8 cellular contexts compared by ENCODE assay signal in the genomic region with DNA sequence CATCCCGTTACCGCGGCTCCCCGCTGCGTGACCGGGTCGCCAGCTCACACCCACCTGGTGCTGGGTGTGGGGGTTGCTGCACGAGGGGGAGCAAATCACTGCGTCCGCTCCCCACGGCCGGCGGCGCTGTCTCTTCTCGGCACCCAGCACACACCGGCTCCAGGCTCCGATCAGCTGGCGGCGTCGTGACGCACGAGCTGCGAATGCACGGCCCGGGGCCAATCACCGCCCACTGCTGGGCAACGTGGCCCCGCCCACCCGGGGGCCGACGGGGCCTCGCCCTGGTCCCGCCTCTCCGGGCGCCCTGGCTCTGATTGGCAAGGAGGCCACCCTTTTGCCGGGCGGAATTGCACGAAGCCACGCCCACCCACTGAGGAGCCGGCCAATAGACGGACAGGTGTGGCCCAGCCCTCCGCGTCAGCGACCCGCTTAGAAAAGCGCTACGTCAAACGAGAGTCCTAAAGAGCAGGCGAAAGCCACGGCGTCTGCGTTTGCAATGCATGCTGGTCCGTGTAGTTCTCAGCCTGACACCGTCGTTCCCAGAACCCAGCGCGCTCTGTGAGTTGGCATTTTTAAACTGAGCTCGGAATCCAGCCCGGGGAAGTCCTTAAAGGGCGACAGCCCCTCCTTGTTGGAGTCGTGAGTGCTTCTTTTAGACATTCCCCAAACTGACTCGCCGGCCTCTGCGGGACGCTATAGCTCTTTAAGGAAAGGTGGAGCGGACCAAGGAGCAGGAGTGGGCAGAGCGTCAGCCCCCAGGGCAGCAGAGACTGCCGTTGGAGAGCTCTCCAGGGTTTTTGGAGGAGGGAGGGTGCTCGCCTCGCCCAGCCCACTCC. TPM values are rescaled to one million over a fixed set of nuclear protein-coding genes. Genes with fewer than 3 reads are reported as not detected.
A peak's percentile ranks its signal among the peaks of the same experiment; 100 is the strongest.
DNase-seq lines count a peak whose midpoint lies in the region; ATAC-seq, FAIRE-seq and TF ChIP-seq lines count a peak whose summit lies in the region.

No MANE protein-coding gene starts in this region.

- no peak for TF ChIP-seq CTCF in GM20000 (IDR thresholded peaks at IDR 0.05; ENCODE audit: extremely low read depth, missing control alignments)
- no peak; a peak in 1 of 4 replicates for TF ChIP-seq CTCF in H1 (IDR thresholded peaks at IDR 0.05; ENCODE audit: control extremely low read depth in 1 of 3, insufficient read depth in 1 of 3, low read depth in 1 of 3, low read length in 3 of 3)

- H3K4ac ChIP-seq in H1 (replicated peaks; ENCODE audit: insufficient read length, low read depth, low read length), result peak overlapping the region; percentile 88
- peak overlapping the region; percentile 54 to 99 for H3K4ac ChIP-seq in mesenchymal stem cell (ENCODE audit: low read depth in 1 of 2, low read length in 2 of 2)

- H3K27ac Mint-ChIP-seq in activated CD8-positive, alpha-beta memory T cell treated with anti-CD3 and anti-CD28 coated beads, Interleukin-2, amount 10 ng/mL, durations not matched to agents 7 days and 5 days, result peak overlapping the region; percentile 99

- H2BK120ac ChIP-seq in H1 (replicated peaks; ENCODE audit: low read depth, low read length), result peak overlapping the region; percentile 17
- H2BK120ac ChIP-seq in mesenchymal stem cell (ENCODE audit: low read depth, low read length), result peak overlapping the region; percentile 98

- H4K8ac ChIP-seq in H1 (ENCODE audit: extremely low read depth, insufficient read depth, low read length) (peak overlapping the region; percentile 93; the same call in 1 of the 2 replicates), mesenchymal stem cell (ENCODE audit: low read length) (peak overlapping the region; percentile 64)

- H3K79me2 ChIP-seq in H1 (ENCODE audit: control insufficient read depth in 1 of 2, insufficient read depth in 2 of 2, low read length in 2 of 2), result no peaks in the 10 kb centered on the region

- H3K4me3 Mint-ChIP-seq in activated CD8-positive, alpha-beta memory T cell treated with anti-CD3 and anti-CD28 coated beads, Interleukin-2, amount 10 ng/mL, durations not matched to agents 7 days and 5 days, result peak overlapping the region; percentile 89

- no peak overlapping the region for H2AFZ ChIP-seq in H1 (ENCODE audit: low read length)
- H2AFZ ChIP-seq in mesenchymal stem cell (ENCODE audit: low read depth, low read length), result peak overlapping the region; percentile 18

- peak; percentile 87 for FAIRE-seq in H1 (lab: Jason Lieb, UNC)

- H3K27ac ChIP-seq in H1 (ENCODE audit: low read depth, low read length), result peak overlapping the region; percentile 94
- peak overlapping the region; percentile 98 for H3K27ac ChIP-seq in mesenchymal stem cell (ENCODE audit: low read length, poor library complexity, severe bottlenecking)

- H4K91ac ChIP-seq in H1 (replicated peaks; ENCODE audit: insufficient read length, low read length), result peak overlapping the region; percentile 94
- peak overlapping the region; percentile 87 for H4K91ac ChIP-seq in mesenchymal stem cell (ENCODE audit: low read length)

- peak overlapping the region; percentile 74 to 94 (median 82) for H3K4me3 ChIP-seq in H1 (ENCODE audit: extremely low read depth in 1 of 4, insufficient read depth in 2 of 4, low read depth in 3 of 4, low read length in 4 of 4)
- H3K4me3 ChIP-seq in mesenchymal stem cell (ENCODE audit: insufficient read depth in 1 of 2, low read depth in 1 of 2, low read length in 2 of 2), result peak overlapping the region; percentile 85 to 92

- TF ChIP-seq RAD21 in H1 (IDR thresholded peaks at IDR 0.05 in 1 of 2, conservative IDR thresholded peaks at IDR 0.05 in 1 of 2; ENCODE audit: low read depth in 2 of 2, low read length in 2 of 2), result no peak

- H3K9me3 ChIP-seq in H1 (ENCODE audit: insufficient read depth in 2 of 2, low read depth in 1 of 2, low read length in 1 of 2) (no peaks in the 10 kb centered on the region), mesenchymal stem cell (ENCODE audit: control insufficient read depth, low read length) (no peaks in the 10 kb centered on the region)

- peak overlapping the region; percentile 65 for H4K5ac ChIP-seq in H1 (ENCODE audit: insufficient read length, low read depth, low read length)

- peak overlapping the region; percentile 92 to 97 for H3K4me2 ChIP-seq in H1 (ENCODE audit: insufficient read depth in 1 of 2, low read depth in 2 of 2, low read length in 2 of 2)
- H3K4me2 ChIP-seq in mesenchymal stem cell (ENCODE audit: low read length, poor library complexity, severe bottlenecking), result peak overlapping the region; percentile 54

- H2BK20ac ChIP-seq in H1 (ENCODE audit: low read length), result no peak overlapping the region

- POLR2A ChIA-PET in H1 (lab: Charles Lee; ENCODE audit: partially characterized antibody), result interaction anchor here (0.6 to 2.6 kb wide), 39 partner anchors 8 to 683 kb away, joined by 3 to 31 read pairs (median 5); a partner anchor contains a TSS

- H2BK12ac ChIP-seq in H1 (ENCODE audit: low read depth, low read length) (peak overlapping the region; percentile 80), mesenchymal stem cell (ENCODE audit: low read length in 2 of 2) (peak overlapping the region; percentile 7 to 49)

- H3K79me1 ChIP-seq in H1 (ENCODE audit: low read depth, low read length) (peaks cover 7% of the 10 kb centered on the region; the same call in 1 of the 2 replicates), mesenchymal stem cell (replicated peaks; ENCODE audit: low read length, poor library complexity, severe bottlenecking) (peaks cover 5% of the 10 kb centered on the region)

- WGBS in H1 (ENCODE audit: extremely low coverage in 1 of 2, insufficient coverage in 1 of 2, insufficient read length in 1 of 2, insufficient replicate concordance in 2 of 2, low coverage in 1 of 2, low lambda C conversion rate in 2 of 2, missing lambda C conversion rate in 1 of 2), 2 experiments, result 3% methylated on average over 67 of the region's 70 CpGs; no CpG with 5 or more reads in 1 of the 2 experiments
- under 1% methylated on average over 55 of the region's 70 CpGs for WGBS in mesenchymal stem cell

- H3K4me1 Mint-ChIP-seq in activated CD8-positive, alpha-beta memory T cell treated with anti-CD3 and anti-CD28 coated beads, Interleukin-2, amount 10 ng/mL, durations not matched to agents 7 days and 5 days, result peaks cover 23% of the 10 kb centered on the region

- H3K18ac ChIP-seq in H1 (ENCODE audit: extremely low read depth, low read length) (peak overlapping the region; percentile 99), mesenchymal stem cell (ENCODE audit: low read depth in 1 of 2, low read length in 2 of 2) (peak overlapping the region; percentile 89 to 99)

- H3K56ac ChIP-seq in H1 (replicated peaks; ENCODE audit: insufficient read length, low read depth, low read length), result peak overlapping the region; percentile 97

- H2BK5ac ChIP-seq in H1 (ENCODE audit: low read depth, low read length), result peak overlapping the region; percentile 98
- H2BK5ac ChIP-seq in mesenchymal stem cell (ENCODE audit: low read depth, low read length, poor library complexity, severe bottlenecking), result peak overlapping the region; percentile 96

- peaks cover 8% of the 10 kb centered on the region for H3K27me3 Mint-ChIP-seq in activated CD8-positive, alpha-beta memory T cell treated with anti-CD3 and anti-CD28 coated beads, Interleukin-2, amount 10 ng/mL, durations not matched to agents 7 days and 5 days

- peak; percentile 32 to 70 for TF ChIP-seq POLR2A in H1 (IDR thresholded peaks at IDR 0.05; ENCODE audit: control extremely low read depth in 1 of 2, low read depth in 2 of 2, low read length in 2 of 2)

- H3K4me1 ChIP-seq in H1 (replicated peaks in 1 of 4; ENCODE audit: control insufficient read depth in 3 of 4, insufficient read depth in 4 of 4, low read length in 3 of 4), result peaks cover 0 to 16% (median 12%) of the 10 kb centered on the region in 4 experiments; a peak in 6 of 7 replicates
- peaks cover 27% of the 10 kb centered on the region for H3K4me1 ChIP-seq in mesenchymal stem cell (ENCODE audit: control insufficient read depth, insufficient read depth, low read depth, low read length)

- H3K9ac ChIP-seq in H1 (replicated peaks in 1 of 4; ENCODE audit: extremely low read depth in 1 of 4, low read depth in 3 of 4, low read length in 3 of 4) (peak overlapping the region; percentile 57 to 89 (median 82)), mesenchymal stem cell (ENCODE audit: low read length) (peak overlapping the region; percentile 97)

- peaks cover 0 to 7% of the 10 kb centered on the region in 2 experiments for H4K20me1 ChIP-seq in H1 (replicated peaks in 1 of 2; ENCODE audit: control insufficient read depth in 1 of 2, insufficient read depth in 2 of 2, low read length in 2 of 2)

- peaks cover 17% of the 10 kb centered on the region for H3K23me2 ChIP-seq in H1 (ENCODE audit: low read depth, low read length)

- H3K27me3 ChIP-seq in H1 (replicated peaks in 1 of 4; ENCODE audit: control insufficient read depth in 3 of 4, extremely low read depth in 1 of 4, insufficient read depth in 3 of 4, low read length in 3 of 4) (no peaks in the 10 kb centered on the region), mesenchymal stem cell (ENCODE audit: control insufficient read depth in 1 of 2, insufficient read depth in 1 of 2, low read length in 2 of 2) (no peaks in the 10 kb centered on the region)

- ATAC-seq in activated CD8-positive, alpha-beta memory T cell treated with anti-CD3 and anti-CD28 coated beads, Interleukin-2, amount 10 ng/mL, durations not matched to agents 7 days and 5 days, result peak; percentile 85

- H2AK5ac ChIP-seq in H1 (ENCODE audit: low read depth, low read length) (no peak overlapping the region; the same call in 1 of the 2 replicates), mesenchymal stem cell (ENCODE audit: low read length, severe bottlenecking) (peak overlapping the region; percentile 73)

- H3K14ac ChIP-seq in H1 (ENCODE audit: insufficient read length), result no peak overlapping the region
- peak overlapping the region in 1 of 2 experiments; percentile 98 for H3K14ac ChIP-seq in mesenchymal stem cell (ENCODE audit: low read length in 2 of 2)

- H3K36me3 ChIP-seq in H1 (ENCODE audit: control insufficient read depth in 2 of 4, insufficient read depth in 4 of 4, low read length in 3 of 4) (no peaks in the 10 kb centered on the region), mesenchymal stem cell (ENCODE audit: control insufficient read depth in 1 of 2, insufficient read depth in 2 of 2, low read depth in 1 of 2, low read length in 2 of 2) (peaks cover 28 to 30% of the 10 kb centered on the region in 2 experiments)

- no peak overlapping the region for H3K23ac ChIP-seq in H1 (ENCODE audit: insufficient read length)
- H3K23ac ChIP-seq in mesenchymal stem cell (ENCODE audit: low read length in 2 of 2), result peak overlapping the region; percentile 4 to 83

- DNase-seq in COLO668 (lab: John Stamatoyannopoulos, UW; ENCODE audit: unreplicated experiment) (peak; percentile 98), GM20000 (ENCODE audit: low spot score) (peak; percentile 100), HT-29 (ENCODE audit: low spot score) (peak; percentile 97), NOMO-1 (lab: John Stamatoyannopoulos, UW; ENCODE audit: unreplicated experiment in 2 of 2) (peak; percentile 99 to 100), H1 (ENCODE audit: low read depth in 1 of 2, low spot score in 2 of 2) (peak; percentile 99 to 100), mesenchymal stem cell (peak; percentile 100)
- DNase-seq in activated CD8-positive, alpha-beta memory T cell treated with anti-CD3 and anti-CD28 coated beads, Interleukin-2, amount 10 ng/mL, durations not matched to agents 7 days and 5 days, result peak; percentile 100
- peak; percentile 100 for DNase-seq in stimulated activated CD8-positive, alpha-beta memory T cell treated with anti-CD3 and anti-CD28 coated beads, Interleukin-12 subunit alpha, Interleukin-12 subunit beta, amount 100 ng/mL, for 4 hours (ENCODE audit: low read depth)

- no peak for TF ChIP-seq EP300 in H1 (IDR thresholded peaks at IDR 0.05; ENCODE audit: borderline replicate concordance in 1 of 2, low read depth in 2 of 2, low read length in 2 of 2)

- peak overlapping the region; percentile 72; the same call in 1 of the 2 replicates for H2BK15ac ChIP-seq in H1 (ENCODE audit: low read length)
- H2BK15ac ChIP-seq in mesenchymal stem cell (ENCODE audit: low read depth, poor library complexity, severe bottlenecking), result peak overlapping the region; percentile 92

- no peaks in the 10 kb centered on the region for H3K9me3 Mint-ChIP-seq in activated CD8-positive, alpha-beta memory T cell treated with anti-CD3 and anti-CD28 coated beads, Interleukin-2, amount 10 ng/mL, durations not matched to agents 7 days and 5 days (ENCODE audit: low read depth)

- no peaks in the 10 kb centered on the region for H3K36me3 Mint-ChIP-seq in activated CD8-positive, alpha-beta memory T cell treated with anti-CD3 and anti-CD28 coated beads, Interleukin-2, amount 10 ng/mL, durations not matched to agents 7 days and 5 days

- CTCF ChIA-PET in activated CD8-positive, alpha-beta memory T cell treated with anti-CD3 and anti-CD28 coated beads, Interleukin-2, amount 10 ng/mL, durations not matched to agents 7 days and 5 days (lab: Charles Lee), result interaction anchor here (0.9 to 2.6 kb wide), 24 partner anchors 8 to 342 kb away, joined by 3 to 21 read pairs (median 5); a partner anchor contains a TSS
- CTCF ChIA-PET in H1 (lab: Charles Lee; ENCODE audit: partially characterized antibody), result interaction anchor here (0.8 to 6.9 kb wide), 7 partner anchors 12 to 149 kb away, joined by 3 to 117 read pairs (median 5); no protein-coding TSS in a partner anchor

RNA-seq across cellular contexts. Expression of a gene that starts 6.1 kb away (rescaled TPM):
- total RNA-seq in HT-29 (2014; rRNA removed; shearing (Covaris generic)), result 0.56 and 0.97 TPM in 2 replicates
- under 1 TPM; 0.20 to 0.28 TPM for total RNA-seq in activated CD8-positive, alpha-beta memory T cell treated with anti-CD3 and anti-CD28 coated beads, Interleukin-2, amount 10 ng/mL, durations not matched to agents 7 days and 5 days
- 1.3 and 1.4 TPM in 2 replicates for total RNA-seq in H1 (2021; fragmentation: NEBNext Ultra II Directional; extraction: Animal tissue kit (Norgen Biotek cat#: 25700))
- polyA plus RNA-seq in H1 (2011; rRNA removed), result 0.47 and 0.69 TPM in 2 replicates
- 0.83 TPM for polyA plus RNA-seq in H1 (2011; cell fraction: cytosol; rRNA removed)
- 2.2 TPM for polyA plus RNA-seq in H1 (2011; cell fraction: nucleus; rRNA removed)
- 1.4 to 1.9 TPM (median 1.5 TPM) in 4 replicates for polyA plus RNA-seq in H1 (2012, experiment 1 of 2)
- 0.58 TPM for polyA plus RNA-seq in H1 (2012, experiment 2 of 2)
- 1.9 TPM for polyA plus RNA-seq in H1 (2013, experiment 1 of 2)
- polyA plus RNA-seq in H1 (2013, experiment 2 of 2), result 1.6 TPM
- polyA minus RNA-seq in H1 (2011; rRNA and poly(A)+ RNA removed), result 0.85 and 1.0 TPM in 2 replicates
- polyA minus RNA-seq in H1 (2011; cell fraction: cytosol; rRNA and poly(A)+ RNA removed), result 0.66 TPM
- 2.1 TPM for polyA minus RNA-seq in H1 (2011; cell fraction: nucleus; rRNA and poly(A)+ RNA removed)
- 5.7 TPM for polyA plus RNA-seq in mesenchymal stem cell (2013, experiment 1 of 2)
- 5.4 TPM for polyA plus RNA-seq in mesenchymal stem cell (2013, experiment 2 of 2)

RNA-seq across cellular contexts. Expression of a gene that starts 8.2 kb away (rescaled TPM):
- total RNA-seq in HT-29 (2014; rRNA removed; shearing (Covaris generic)), result 35.8 and 39.2 TPM in 2 replicates
- 10 to 100 TPM; 28.7 to 32.1 TPM for total RNA-seq in activated CD8-positive, alpha-beta memory T cell treated with anti-CD3 and anti-CD28 coated beads, Interleukin-2, amount 10 ng/mL, durations not matched to agents 7 days and 5 days
- total RNA-seq in H1 (2021; fragmentation: NEBNext Ultra II Directional; extraction: Animal tissue kit (Norgen Biotek cat#: 25700)), result 12.3 and 13.1 TPM in 2 replicates
- polyA plus RNA-seq in H1 (2011; rRNA removed), result 9.1 and 12.9 TPM in 2 replicates
- 8.0 TPM for polyA plus RNA-seq in H1 (2011; cell fraction: cytosol; rRNA removed)
- 30.5 TPM for polyA plus RNA-seq in H1 (2011; cell fraction: nucleus; rRNA removed)
- polyA plus RNA-seq in H1 (2012, experiment 1 of 2), result 7.4 to 14.0 TPM (median 13.7 TPM) in 4 replicates
- polyA plus RNA-seq in H1 (2012, experiment 2 of 2), result 10.3 TPM
- polyA plus RNA-seq in H1 (2013, experiment 1 of 2), result 6.6 TPM
- 5.4 TPM for polyA plus RNA-seq in H1 (2013, experiment 2 of 2)
- 7.8 and 8.5 TPM in 2 replicates for polyA minus RNA-seq in H1 (2011; rRNA and poly(A)+ RNA removed)
- 10.5 TPM for polyA minus RNA-seq in H1 (2011; cell fraction: cytosol; rRNA and poly(A)+ RNA removed)
- polyA minus RNA-seq in H1 (2011; cell fraction: nucleus; rRNA and poly(A)+ RNA removed), result 13.8 TPM
- 15.3 TPM for polyA plus RNA-seq in mesenchymal stem cell (2013, experiment 1 of 2)
- polyA plus RNA-seq in mesenchymal stem cell (2013, experiment 2 of 2), result 15.6 TPM

RNA-seq across cellular contexts. Expression of a gene that starts 26.4 kb away (rescaled TPM):
- 9.8 and 10.9 TPM in 2 replicates for total RNA-seq in HT-29 (2014; rRNA removed; shearing (Covaris generic))
- under 1 TPM; 0.18 to 0.19 TPM for total RNA-seq in activated CD8-positive, alpha-beta memory T cell treated with anti-CD3 and anti-CD28 coated beads, Interleukin-2, amount 10 ng/mL, durations not matched to agents 7 days and 5 days
- total RNA-seq in H1 (2021; fragmentation: NEBNext Ultra II Directional; extraction: Animal tissue kit (Norgen Biotek cat#: 25700)), result 1.6 and 1.8 TPM in 2 replicates
- polyA plus RNA-seq in H1 (2011; rRNA removed), result 3.2 and 5.5 TPM in 2 replicates
- polyA plus RNA-seq in H1 (2011; cell fraction: cytosol; rRNA removed), result 3.3 TPM
- polyA plus RNA-seq in H1 (2011; cell fraction: nucleus; rRNA removed), result 2.3 TPM
- polyA plus RNA-seq in H1 (2012, experiment 1 of 2), result 1.1 to 2.2 TPM (median 1.7 TPM) in 4 replicates
- 1.3 TPM for polyA plus RNA-seq in H1 (2012, experiment 2 of 2)
- polyA plus RNA-seq in H1 (2013, experiment 1 of 2), result 0.81 TPM
- 0.81 TPM for polyA plus RNA-seq in H1 (2013, experiment 2 of 2)
- polyA minus RNA-seq in H1 (2011; rRNA and poly(A)+ RNA removed), result 0.73 and 0.82 TPM in 2 replicates
- 1.8 TPM for polyA minus RNA-seq in H1 (2011; cell fraction: cytosol; rRNA and poly(A)+ RNA removed)
- polyA minus RNA-seq in H1 (2011; cell fraction: nucleus; rRNA and poly(A)+ RNA removed), result 0.60 TPM
- 0.03 TPM for polyA plus RNA-seq in mesenchymal stem cell (2013, experiment 1 of 2)
- 0.01 TPM for polyA plus RNA-seq in mesenchymal stem cell (2013, experiment 2 of 2)

RNA-seq across cellular contexts. Expression of a gene that starts 31.6 kb away (rescaled TPM):
- total RNA-seq in HT-29 (2014; rRNA removed; shearing (Covaris generic)), result 92.7 and 92.8 TPM in 2 replicates
- total RNA-seq in activated CD8-positive, alpha-beta memory T cell treated with anti-CD3 and anti-CD28 coated beads, Interleukin-2, amount 10 ng/mL, durations not matched to agents 7 days and 5 days, result 100 to 1,000 TPM; 324 to 358 TPM
- total RNA-seq in H1 (2021; fragmentation: NEBNext Ultra II Directional; extraction: Animal tissue kit (Norgen Biotek cat#: 25700)), result 328 and 329 TPM in 2 replicates
- 271 and 337 TPM in 2 replicates for polyA plus RNA-seq in H1 (2011; rRNA removed)
- polyA plus RNA-seq in H1 (2011; cell fraction: cytosol; rRNA removed), result 171 TPM
- polyA plus RNA-seq in H1 (2011; cell fraction: nucleus; rRNA removed), result 475 TPM
- 269 to 356 TPM (median 294 TPM) in 4 replicates for polyA plus RNA-seq in H1 (2012, experiment 1 of 2)
- 746 TPM for polyA plus RNA-seq in H1 (2012, experiment 2 of 2)
- 148 TPM for polyA plus RNA-seq in H1 (2013, experiment 1 of 2)
- 123 TPM for polyA plus RNA-seq in H1 (2013, experiment 2 of 2)
- 610 and 698 TPM in 2 replicates for polyA minus RNA-seq in H1 (2011; rRNA and poly(A)+ RNA removed)
- 338 TPM for polyA minus RNA-seq in H1 (2011; cell fraction: cytosol; rRNA and poly(A)+ RNA removed)
- 277 TPM for polyA minus RNA-seq in H1 (2011; cell fraction: nucleus; rRNA and poly(A)+ RNA removed)
- 89.1 TPM for polyA plus RNA-seq in mesenchymal stem cell (2013, experiment 1 of 2)
- 80.8 TPM for polyA plus RNA-seq in mesenchymal stem cell (2013, experiment 2 of 2)

RNA-seq across cellular contexts. Expression of a gene that starts 45.6 kb away (rescaled TPM):
- total RNA-seq in HT-29 (2014; rRNA removed; shearing (Covaris generic)), result 1.1 and 5.0 TPM in 2 replicates
- 1 to 10 TPM in 1 of 2 experiments, under 1 TPM in 1; 0.93 to 1.1 TPM for total RNA-seq in activated CD8-positive, alpha-beta memory T cell treated with anti-CD3 and anti-CD28 coated beads, Interleukin-2, amount 10 ng/mL, durations not matched to agents 7 days and 5 days
- total RNA-seq in H1 (2021; fragmentation: NEBNext Ultra II Directional; extraction: Animal tissue kit (Norgen Biotek cat#: 25700)), result 41.5 and 42.3 TPM in 2 replicates
- 136 and 161 TPM in 2 replicates for polyA plus RNA-seq in H1 (2011; rRNA removed)
- 112 TPM for polyA plus RNA-seq in H1 (2011; cell fraction: cytosol; rRNA removed)
- polyA plus RNA-seq in H1 (2011; cell fraction: nucleus; rRNA removed), result 138 TPM
- polyA plus RNA-seq in H1 (2012, experiment 1 of 2), result 44.7 to 50.6 TPM (median 49.2 TPM) in 4 replicates
- 62.1 TPM for polyA plus RNA-seq in H1 (2012, experiment 2 of 2)
- 94.4 TPM for polyA plus RNA-seq in H1 (2013, experiment 1 of 2)
- polyA plus RNA-seq in H1 (2013, experiment 2 of 2), result 101 TPM
- 45.7 and 57.7 TPM in 2 replicates for polyA minus RNA-seq in H1 (2011; rRNA and poly(A)+ RNA removed)
- polyA minus RNA-seq in H1 (2011; cell fraction: cytosol; rRNA and poly(A)+ RNA removed), result 29.4 TPM
- polyA minus RNA-seq in H1 (2011; cell fraction: nucleus; rRNA and poly(A)+ RNA removed), result 23.2 TPM
- polyA plus RNA-seq in mesenchymal stem cell (2013, experiment 1 of 2), result 83.0 TPM
- 81.2 TPM for polyA plus RNA-seq in mesenchymal stem cell (2013, experiment 2 of 2)

Comparison
In these comparisons a context has a peak if more than half of its experiments do, and no peak if none do; other contexts are left out.
1. Peak in every context shown above with its lines: DNase-seq, ATAC-seq, H3K4me3 ChIP-seq and H3K27ac ChIP-seq.